In genomic region chr21:44765231-44766013, GRCh38 we compare ENCODE assay signal across 10 cellular contexts. TPM values are rescaled to one million over a fixed set of nuclear protein-coding genes. Genes with fewer than 3 reads are reported as not detected.
A peak's percentile ranks its signal among the peaks of the same experiment; 100 is the strongest.
DNase-seq lines count a peak whose midpoint lies in the region; ATAC-seq and TF ChIP-seq lines count a peak whose summit lies in the region.
"Had no signal": no experiment of that assay in that cellular context is flagged by ENCODE, and none has a peak within 500 bp of the region (broad histone marks: within the 10 kb centered on the region; RNA-seq: fewer than 3 reads in every experiment).

No MANE protein-coding gene starts in this region.

- TF ChIP-seq CTCF in esophagus squamous epithelium (IDR thresholded peaks at IDR 0.05) = no peak

- H4K8ac ChIP-seq in trophoblast cell (ENCODE audit: low read depth, low read length) = no peak overlapping the region

- intact Hi-C loops in activated CD4-positive, alpha-beta T cell treated with anti-CD3 and anti-CD28 coated beads for 36 hours (cut with DNase I, micrococcal nuclease) = no loop called here
- intact Hi-C loops in esophagus squamous epithelium (cut with DNase I) = no loop called here

- POLR2A ChIA-PET in activated CD4-positive, alpha-beta T cell treated with anti-CD3 and anti-CD28 coated beads for 36 hours (lab: Charles Lee) = interaction anchor here (0.6 to 1.1 kb wide), 2 partner anchors 178 to 215 kb away, joined by 3 read pairs; partner anchors contain the start of gene KRTAP10-2

- CTCF ChIA-PET in activated CD4-positive, alpha-beta T cell treated with anti-CD3 and anti-CD28 coated beads for 36 hours (lab: Charles Lee) = no interaction called here

- peak; percentile 45 for DNase-seq in activated CD4-positive, alpha-beta T cell treated with anti-CD3 and anti-CD28 coated beads for 36 hours
- DNase-seq in activated CD4-positive, alpha-beta T cell treated with anti-CD3 and anti-CD28 coated beads for 4 hours = no peak
- DNase-seq in OCI-M2 (lab: John Stamatoyannopoulos, UW; ENCODE audit: unreplicated experiment) (peak; percentile 52), amniotic epithelial cell (ENCODE audit: low read depth) (peak; percentile 37), trophoblast cell (peak in 1 of 2 donors; percentile 48), esophagus squamous epithelium (lab: John Stamatoyannopoulos, UW) (no peak)
- DNase-seq: caudate nucleus had no signal

- H3K4me3 ChIP-seq in trophoblast cell (ENCODE audit: low read depth, low read length) = no peak overlapping the region
- no peak overlapping the region for H3K4me3 ChIP-seq in esophagus squamous epithelium

- H3K4ac ChIP-seq in trophoblast cell (ENCODE audit: low read depth, low read length) = no peak overlapping the region

- H2AK5ac ChIP-seq in trophoblast cell (ENCODE audit: low read length) = no peak overlapping the region

- WGBS in trophoblast cell (ENCODE audit: extremely low coverage, insufficient coverage, insufficient read length) = no CpG with 5 or more reads among the region's 12 CpGs
- 18 to 21% methylated on average over 3 to 6 of the region's 12 CpGs for WGBS in esophagus squamous epithelium, 2 donors

- H3K27ac ChIP-seq in trophoblast cell (ENCODE audit: low read depth, low read length) (no peak overlapping the region), esophagus squamous epithelium (no peak overlapping the region)

- H3K79me2 ChIP-seq in trophoblast cell (ENCODE audit: control insufficient read depth, insufficient read depth, low read length, poor library complexity) = no peaks in the 10 kb centered on the region

- peak overlapping the region; percentile 42 for H3K27ac Mint-ChIP-seq in activated CD4-positive, alpha-beta T cell treated with anti-CD3 and anti-CD28 coated beads for 36 hours

- peaks cover 3% of the 10 kb centered on the region for H3K79me1 ChIP-seq in trophoblast cell (ENCODE audit: low read length)

- no peak for TF ChIP-seq POLR2A in esophagus squamous epithelium (IDR thresholded peaks at IDR 0.05)

- peak; percentile 80 for ATAC-seq in activated CD4-positive, alpha-beta T cell treated with anti-CD3 and anti-CD28 coated beads for 36 hours
- no peak for ATAC-seq in HG02884 (IDR thresholded peaks at IDR 0.05; ENCODE audit: unreplicated experiment)
- ATAC-seq in GM18517 (IDR thresholded peaks at IDR 0.05; ENCODE audit: unreplicated experiment) = no peak
- ATAC-seq: left colon had no signal

- H3K36me3 ChIP-seq in trophoblast cell (ENCODE audit: control insufficient read depth in 1 of 2, insufficient read depth in 2 of 2, low read length in 2 of 2) (peaks cover 0 to 6% of the 10 kb centered on the region in 2 experiments), esophagus squamous epithelium (peaks cover 1 to 26% (median 3%) of the 10 kb centered on the region in 3 donors)

- peak overlapping the region; percentile 41 for H3K14ac ChIP-seq in trophoblast cell (ENCODE audit: low read length)

- H2BK12ac ChIP-seq in trophoblast cell (ENCODE audit: low read length) = no peak overlapping the region

- H2BK120ac ChIP-seq in trophoblast cell (ENCODE audit: insufficient read depth, low read length, poor library complexity) = no peak overlapping the region

- H3K36me3 Mint-ChIP-seq in activated CD4-positive, alpha-beta T cell treated with anti-CD3 and anti-CD28 coated beads for 36 hours (ENCODE audit: low read depth) = peaks cover 5% of the 10 kb centered on the region

- H2BK5ac ChIP-seq in trophoblast cell (ENCODE audit: low read depth, low read length, poor library complexity) = no peak overlapping the region

- peak overlapping the region; percentile 53 for H4K91ac ChIP-seq in trophoblast cell (ENCODE audit: low read depth, low read length)

- H3K9ac ChIP-seq in trophoblast cell (ENCODE audit: low read length) = no peak overlapping the region

- no peak overlapping the region for H3K18ac ChIP-seq in trophoblast cell (ENCODE audit: low read length)

- H3K4me1 ChIP-seq in trophoblast cell (ENCODE audit: control insufficient read depth in 1 of 2, insufficient read depth in 2 of 2, low read length in 2 of 2) (peaks cover 14 to 17% of the 10 kb centered on the region in 2 experiments), esophagus squamous epithelium (peaks cover 0 to 30% (median 9%) of the 10 kb centered on the region in 3 donors)

- peaks cover 12% of the 10 kb centered on the region for H3K4me1 Mint-ChIP-seq in activated CD4-positive, alpha-beta T cell treated with anti-CD3 and anti-CD28 coated beads for 36 hours

- H3K27me3 Mint-ChIP-seq in activated CD4-positive, alpha-beta T cell treated with anti-CD3 and anti-CD28 coated beads for 36 hours = no peaks in the 10 kb centered on the region

- H3K23ac ChIP-seq in trophoblast cell (ENCODE audit: low read length) = no peak overlapping the region

- no peak overlapping the region for H4K12ac ChIP-seq in trophoblast cell (ENCODE audit: low read depth, low read length)

- no peak overlapping the region for H3K4me2 ChIP-seq in trophoblast cell (ENCODE audit: low read length)

- H2AFZ ChIP-seq in trophoblast cell (ENCODE audit: insufficient read depth, low read length, poor library complexity) = no peak overlapping the region

- no peak overlapping the region for H3K4me3 Mint-ChIP-seq in activated CD4-positive, alpha-beta T cell treated with anti-CD3 and anti-CD28 coated beads for 36 hours

- H3K9me3 Mint-ChIP-seq in activated CD4-positive, alpha-beta T cell treated with anti-CD3 and anti-CD28 coated beads for 36 hours (ENCODE audit: low read depth) = no peaks in the 10 kb centered on the region

- no peaks in the 10 kb centered on the region for H3K9me3 ChIP-seq in trophoblast cell (ENCODE audit: insufficient read depth, low read depth, low read length)
- no peaks in the 10 kb centered on the region for H3K9me3 ChIP-seq in esophagus squamous epithelium

- H3K27me3 ChIP-seq in trophoblast cell (ENCODE audit: insufficient read depth, low read length) = no peaks in the 10 kb centered on the region
- peaks cover 0 to 34% (median 0%) of the 10 kb centered on the region in 4 donors for H3K27me3 ChIP-seq in esophagus squamous epithelium

RNA-seq across cellular contexts. Expression of gene UBE2G2, which starts 36.2 kb away (rescaled TPM):
- 100 to 1,000 TPM; 103 to 121 TPM for total RNA-seq in activated CD4-positive, alpha-beta T cell treated with anti-CD3 and anti-CD28 coated beads for 36 hours
- polyA plus RNA-seq in trophoblast cell (2013) = 31.5 and 32.1 TPM in 2 replicates
- 10 to 100 TPM; 27.9 to 70.0 (median 51.1) TPM for total RNA-seq in esophagus squamous epithelium

RNA-seq across cellular contexts. Expression of gene SUMO3, which starts 52.4 kb away (rescaled TPM):
- total RNA-seq in activated CD4-positive, alpha-beta T cell treated with anti-CD3 and anti-CD28 coated beads for 36 hours = 10 to 100 TPM; 83.4 to 84.9 TPM
- 92.0 and 98.8 TPM in 2 replicates for polyA plus RNA-seq in trophoblast cell (2013)
- 10 to 100 TPM; 22.9 to 55.0 (median 46.5) TPM for total RNA-seq in esophagus squamous epithelium

RNA-seq across cellular contexts. Expression of gene TSPEAR, which starts 54.0 kb away (rescaled TPM):
- total RNA-seq in activated CD4-positive, alpha-beta T cell treated with anti-CD3 and anti-CD28 coated beads for 36 hours = not detected
- not detected in 2 replicates for polyA plus RNA-seq in trophoblast cell (2013)
- total RNA-seq in esophagus squamous epithelium = not detected

Comparison
In these comparisons a context has a peak if more than half of its experiments do, and no peak if none do; other contexts are left out.
1. DNase-seq: peak in activated CD4-positive, alpha-beta T cell treated with anti-CD3 and anti-CD28 coated beads for 36 hours (single experiment), OCI-M2 (single experiment) and amniotic epithelial cell (single experiment); none in activated CD4-positive, alpha-beta T cell treated with anti-CD3 and anti-CD28 coated beads for 4 hours (0 of 2) and esophagus squamous epithelium (single experiment).